1 cellular context compared by ENCODE assay signal in genomic region chr9:132901859-132902831, GRCh38.
TF ChIP-seq lines count a peak whose summit lies in the region.

No MANE protein-coding gene starts in this region.

TF ChIP-seq in SK-N-SH treated with all-trans-retinoic acid at 6 μM for 48 hours, 23 proteins besides CTCF, POLR2A, EP300 and RAD21 (continued from another document):
- TF ChIP-seq PPARA (CRISPR knock-in tag; IDR thresholded peaks at IDR 0.05; ENCODE audit: borderline replicate concordance): no peak
